27 cellular contexts compared by ENCODE assay signal in genomic region chr1:24893431-24893830, GRCh38. TPM values are rescaled to one million over a fixed set of nuclear protein-coding genes. Genes with fewer than 3 reads are reported as not detected.
A peak's percentile ranks its signal among the peaks of the same experiment; 100 is the strongest.
DNase-seq lines count a peak whose midpoint lies in the region; ATAC-seq and TF ChIP-seq lines count a peak whose summit lies in the region.
"Had no signal": no experiment of that assay in that cellular context is flagged by ENCODE, and none has a peak within 500 bp of the region (broad histone marks: within the 10 kb centered on the region; RNA-seq: fewer than 3 reads in every experiment).

No MANE protein-coding gene starts in this region.

- peaks cover 4% of the 10 kb centered on the region for H3K4me1 Mint-ChIP-seq in activated CD8-positive, alpha-beta T cell treated with anti-CD3 and anti-CD28 coated beads, Interleukin-2, amount 10 ng/mL, durations not matched to agents 7 days and 5 days (ENCODE audit: low read depth)
- H3K4me1 Mint-ChIP-seq: brain had no signal

- no peaks in the 10 kb centered on the region for H3K9me3 ChIP-seq in hepatocyte (ENCODE audit: low read depth)
- peaks cover 0 to 5% (median 3%) of the 10 kb centered on the region in 4 donors for H3K9me3 ChIP-seq in sigmoid colon
- H3K9me3 ChIP-seq in heart right ventricle = peaks cover 0 to 15% (median 7%) of the 10 kb centered on the region in 11 donors
- H3K9me3 ChIP-seq: esophagus muscularis mucosa, neutrophil, vagina had no signal

- WGBS in hepatocyte (ENCODE audit: low lambda C conversion rate, missing lambda C conversion rate) = 80% methylated on average over 3 of the region's 3 CpGs
- 21 to 71% methylated on average over 3 of the region's 3 CpGs for WGBS in sigmoid colon, 2 donors
- WGBS in heart right ventricle, 2 donors = 81 to 91% methylated on average over 3 of the region's 3 CpGs

- no peak overlapping the region for H3K4me2 ChIP-seq in hepatocyte

- ATAC-seq in GM21723 (IDR thresholded peaks at IDR 0.05; ENCODE audit: unreplicated experiment) (no peak), heart right ventricle (no peak)
- no peak for ATAC-seq in activated CD8-positive, alpha-beta T cell treated with anti-CD3 and anti-CD28 coated beads, Interleukin-2, amount 10 ng/mL, durations not matched to agents 7 days and 5 days
- ATAC-seq: activated CD8-positive, alpha-beta T cell treated with anti-CD3 and anti-CD28 coated beads for 36 hours; CD8-positive, alpha-beta T cell; gastroesophageal sphincter; K562; SK-N-SH treated with all-trans-retinoic acid at 6 μM for 48 hours had no signal

- peaks cover 3% of the 10 kb centered on the region for H3K27me3 Mint-ChIP-seq in activated CD8-positive, alpha-beta T cell treated with anti-CD3 and anti-CD28 coated beads, Interleukin-2, amount 10 ng/mL, durations not matched to agents 7 days and 5 days (ENCODE audit: low read depth)
- H3K27me3 Mint-ChIP-seq: activated B cell treated with CpG ODN at 0.5 μM for 24 hours had no signal

- H3K27me3 ChIP-seq in hepatocyte = no peaks in the 10 kb centered on the region
- peaks cover 0 to 4% (median 0%) of the 10 kb centered on the region in 3 donors for H3K27me3 ChIP-seq in sigmoid colon
- H3K27me3 ChIP-seq in heart right ventricle = peaks cover 0 to 26% (median 8%) of the 10 kb centered on the region in 7 donors
- H3K27me3 ChIP-seq: vagina had no signal

- no peaks in the 10 kb centered on the region for H3K9me2 ChIP-seq in hepatocyte (replicated peaks; ENCODE audit: insufficient read depth)

- no peak overlapping the region for H3K27ac Mint-ChIP-seq in activated CD8-positive, alpha-beta T cell treated with anti-CD3 and anti-CD28 coated beads, Interleukin-2, amount 10 ng/mL, durations not matched to agents 7 days and 5 days
- H3K27ac Mint-ChIP-seq: activated B cell treated with CpG ODN at 0.5 μM for 24 hours; activated CD8-positive, alpha-beta T cell treated with anti-CD3 and anti-CD28 coated beads for 36 hours; brain; CD8-positive, alpha-beta T cell had no signal

- H3K9me3 Mint-ChIP-seq in activated CD8-positive, alpha-beta T cell treated with anti-CD3 and anti-CD28 coated beads, Interleukin-2, amount 10 ng/mL, durations not matched to agents 7 days and 5 days (ENCODE audit: insufficient read depth) = peaks cover 10% of the 10 kb centered on the region

- no peak overlapping the region for H3K4me3 Mint-ChIP-seq in activated CD8-positive, alpha-beta T cell treated with anti-CD3 and anti-CD28 coated beads, Interleukin-2, amount 10 ng/mL, durations not matched to agents 7 days and 5 days
- H3K4me3 Mint-ChIP-seq: activated B cell treated with CpG ODN at 0.5 μM for 24 hours; activated CD8-positive, alpha-beta T cell treated with anti-CD3 and anti-CD28 coated beads for 36 hours; brain; CD8-positive, alpha-beta T cell had no signal

- H3K79me2 ChIP-seq in hepatocyte = no peaks in the 10 kb centered on the region

- no peak overlapping the region for H3K4me3 ChIP-seq in hepatocyte
- no peak overlapping the region for H3K4me3 ChIP-seq in sigmoid colon
- no peak overlapping the region for H3K4me3 ChIP-seq in heart right ventricle
- H3K4me3 ChIP-seq: esophagus muscularis mucosa, gastroesophageal sphincter, K562, vagina had no signal

- intact Hi-C loops in sigmoid colon (cut with DNase I) (no loop called here), heart right ventricle (cut with DNase I) (no loop called here)

- H3K27ac ChIP-seq in hepatocyte (no peak overlapping the region), sigmoid colon (no peak overlapping the region), heart right ventricle (no peak overlapping the region)
- H3K27ac ChIP-seq: esophagus muscularis mucosa, gastroesophageal sphincter, neutrophil, vagina had no signal

- TF ChIP-seq POLR2A in sigmoid colon (IDR thresholded peaks at IDR 0.05) = no peak

- TF ChIP-seq CTCF in hepatocyte (IDR thresholded peaks at IDR 0.05; ENCODE audit: poor library complexity) (no peak), sigmoid colon (IDR thresholded peaks at IDR 0.05) (no peak), heart right ventricle (IDR thresholded peaks at IDR 0.05) (no peak)

- H3K4me1 ChIP-seq in hepatocyte (ENCODE audit: insufficient read depth) (peaks cover 8% of the 10 kb centered on the region), sigmoid colon (no peaks in the 10 kb centered on the region), heart right ventricle (peaks cover 0 to 2% (median 0%) of the 10 kb centered on the region in 9 donors)
- H3K4me1 ChIP-seq: esophagus muscularis mucosa, gastroesophageal sphincter, vagina had no signal

- no peaks in the 10 kb centered on the region for H4K20me1 ChIP-seq in hepatocyte (ENCODE audit: insufficient read depth, poor library complexity, severe bottlenecking)

- POLR2A ChIA-PET in activated CD8-positive, alpha-beta T cell treated with anti-CD3 and anti-CD28 coated beads, Interleukin-2, amount 10 ng/mL, durations not matched to agents 7 days and 5 days (lab: Charles Lee) = interaction anchor here (1.0 kb wide), 1 partner anchor 148 kb away, joined by 3 read pairs; the partner anchor contains the start of gene CLIC4

- no peak for TF ChIP-seq EP300 in sigmoid colon (IDR thresholded peaks at IDR 0.05)

- no peak overlapping the region for H2AFZ ChIP-seq in hepatocyte

- CTCF ChIA-PET in activated CD8-positive, alpha-beta T cell treated with anti-CD3 and anti-CD28 coated beads, Interleukin-2, amount 10 ng/mL, durations not matched to agents 7 days and 5 days (lab: Charles Lee) = no interaction called here

- peaks cover 13% of the 10 kb centered on the region for H3K36me3 Mint-ChIP-seq in activated CD8-positive, alpha-beta T cell treated with anti-CD3 and anti-CD28 coated beads, Interleukin-2, amount 10 ng/mL, durations not matched to agents 7 days and 5 days (ENCODE audit: low read depth)

- peak; percentile 2 for DNase-seq in stimulated activated CD4-positive, alpha-beta T cell treated with anti-CD3 and anti-CD28 coated beads, Interleukin-4, amount 100 ng/mL, for 24 hours
- DNase-seq in stimulated activated CD4-positive, alpha-beta T cell treated with anti-CD3 and anti-CD28 coated beads, Interleukin-4, amount 100 ng/mL, for 4 hours = no peak
- peak; percentile 8 for DNase-seq in hepatocyte (ENCODE audit: low spot score)
- DNase-seq in sigmoid colon = peak; percentile 22
- DNase-seq in heart right ventricle = no peak
- DNase-seq in activated CD8-positive, alpha-beta T cell treated with anti-CD3 and anti-CD28 coated beads, Interleukin-2, amount 10 ng/mL, durations not matched to agents 7 days and 5 days = no peak
- DNase-seq: activated B cell treated with CpG ODN at 0.5 μM for 24 hours; activated CD8-positive, alpha-beta T cell treated with anti-CD3 and anti-CD28 coated beads for 36 hours; DMS153; kidney; mammary epithelial cell; MM.1S; NCI-H1417 treated with DMSO at 0.1 percent for 48 hours; NCI-H2171; NCI-H526; RPMI8226; stimulated activated CD4-positive, alpha-beta T cell treated with anti-CD3 and anti-CD28 coated beads, Interleukin-12 subunit alpha, Interleukin-12 subunit beta, amount 100 ng/mL, for 4 hours had no signal

- H3K36me3 ChIP-seq in hepatocyte (replicated peaks; ENCODE audit: insufficient read depth, low read depth) (no peaks in the 10 kb centered on the region), sigmoid colon (no peaks in the 10 kb centered on the region), heart right ventricle (no peaks in the 10 kb centered on the region)
- H3K36me3 ChIP-seq: esophagus muscularis mucosa, gastroesophageal sphincter, neutrophil, vagina had no signal

RNA-seq across cellular contexts. Expression of gene RUNX3, which starts 36.6 kb away (rescaled TPM):
- total RNA-seq in hepatocyte (0.13 and 0.28 TPM in 2 replicates), sigmoid colon (1 to 10 TPM in 1 of 4 donors, under 1 TPM in 2, not detected in 1; 0.36 to 1.2 (median 0.49) TPM), heart right ventricle (1 to 10 TPM in 2 of 10 donors, under 1 TPM in 8; 0.15 to 5.9 (median 0.40) TPM)
- polyA plus RNA-seq in hepatocyte (0.16 and 0.67 TPM in 2 replicates), sigmoid colon (10 to 100 TPM in 1 of 3 donors, 1 to 10 TPM in 2; 1.2 to 18.0 (median 3.7) TPM), heart right ventricle (under 1 TPM; 0.07 to 0.35 TPM)
- total RNA-seq in activated CD8-positive, alpha-beta T cell treated with anti-CD3 and anti-CD28 coated beads, Interleukin-2, amount 10 ng/mL, durations not matched to agents 7 days and 5 days = 100 to 1,000 TPM; 144 to 147 TPM
- total RNA-seq: myocyte had no signal

Comparison
In these comparisons a context has a peak if more than half of its experiments do, and no peak if none do; other contexts are left out.
1. DNase-seq: peak in stimulated activated CD4-positive, alpha-beta T cell treated with anti-CD3 and anti-CD28 coated beads, Interleukin-4, amount 100 ng/mL, for 24 hours (single experiment), hepatocyte (single experiment) and sigmoid colon (single experiment); none in stimulated activated CD4-positive, alpha-beta T cell treated with anti-CD3 and anti-CD28 coated beads, Interleukin-4, amount 100 ng/mL, for 4 hours (0 of 2), heart right ventricle (0 of 2) and activated CD8-positive, alpha-beta T cell treated with anti-CD3 and anti-CD28 coated beads, Interleukin-2, amount 10 ng/mL, durations not matched to agents 7 days and 5 days (single experiment).
2. RNA of gene RUNX3, which starts 36.6 kb away (total RNA-seq): 144 to 147 TPM in activated CD8-positive, alpha-beta T cell treated with anti-CD3 and anti-CD28 coated beads, Interleukin-2, amount 10 ng/mL, durations not matched to agents 7 days and 5 days; 0.36 to 1.2 TPM in sigmoid colon, 0.15 to 5.9 TPM in heart right ventricle and 0.13 to 0.28 TPM in hepatocyte; every median in the first group is over 10 times any median in the second.